11 cellular contexts compared by ENCODE assay signal in genomic region chr3:186511245-186511644, GRCh38. TPM values are rescaled to one million over a fixed set of nuclear protein-coding genes. Genes with fewer than 3 reads are reported as not detected.
DNase-seq lines count a peak whose midpoint lies in the region; ATAC-seq and TF ChIP-seq lines count a peak whose summit lies in the region.
"Had no signal": no experiment of that assay in that cellular context is flagged by ENCODE, and none has a peak within 500 bp of the region (broad histone marks: within the 10 kb centered on the region; RNA-seq: fewer than 3 reads in every experiment).

No MANE protein-coding gene starts in this region.

- POLR2A ChIA-PET in GM10248 (lab: Yijun Ruan, JAX) (interaction anchor here (1.0 to 1.4 kb wide), 2 partner anchors 8 to 23 kb away, joined by 4 to 6 read pairs; no protein-coding TSS in a partner anchor), T-cell (lab: Charles Lee) (no interaction called here)

- CTCF ChIA-PET in GM10248 (lab: Yijun Ruan, JAX): interaction anchor here (0.6 to 6.6 kb wide), 13 partner anchors 9 to 568 kb away, joined by 3 to 126 read pairs (median 4); partner anchors contain the start of gene CRYGS
- CTCF ChIA-PET in T-cell (lab: Charles Lee): interaction anchor here (1.0 kb wide), 2 partner anchors 29 kb away, joined by 3 to 5 read pairs; no protein-coding TSS in a partner anchor

- peak; percentile 60 for DNase-seq in GM10248 (ENCODE audit: extremely low spot score)
- DNase-seq in dermis blood vessel endothelial cell: no peak
- no peak for DNase-seq in T-cell
- no peak for DNase-seq in esophagus muscularis mucosa (ENCODE audit: extremely low spot score)
- DNase-seq in glutamatergic neuron: no peak
- DNase-seq: effector CD8-positive, alpha-beta T cell; NCI-H524 treated with DMSO at 0.1 percent for 48 hours; tibial artery had no signal

- H3K4me3 ChIP-seq in esophagus muscularis mucosa: no peak overlapping the region
- H3K4me3 ChIP-seq: tibial artery had no signal

- H3K36me3 ChIP-seq in esophagus muscularis mucosa: no peaks in the 10 kb centered on the region
- H3K36me3 ChIP-seq: tibial artery had no signal

- H3K27me3 ChIP-seq in esophagus muscularis mucosa: no peaks in the 10 kb centered on the region
- H3K27me3 ChIP-seq: tibial artery had no signal

- intact Hi-C loops in esophagus muscularis mucosa (cut with DNase I): no loop called here

- H3K27me3 Mint-ChIP-seq in T-cell (no peaks in the 10 kb centered on the region), glutamatergic neuron (ENCODE audit: unreplicated experiment) (peaks cover 2% of the 10 kb centered on the region)

- peaks cover 0 to 8% (median 6%) of the 10 kb centered on the region in 4 donors for H3K4me1 ChIP-seq in esophagus muscularis mucosa
- H3K4me1 ChIP-seq: tibial artery had no signal

- H3K9me3 Mint-ChIP-seq in T-cell: no peaks in the 10 kb centered on the region
- H3K9me3 Mint-ChIP-seq in glutamatergic neuron (ENCODE audit: unreplicated experiment): peaks cover 2% of the 10 kb centered on the region

- H3K27ac ChIP-seq in esophagus muscularis mucosa (replicated peaks in 1 of 4): no peak overlapping the region
- H3K27ac ChIP-seq: tibial artery had no signal

- H3K27ac Mint-ChIP-seq in T-cell (no peak overlapping the region), glutamatergic neuron (ENCODE audit: unreplicated experiment) (no peak overlapping the region)

- no peaks in the 10 kb centered on the region for H3K9me3 ChIP-seq in esophagus muscularis mucosa
- H3K9me3 ChIP-seq: tibial artery had no signal

- peak; percentile 78 for ATAC-seq in GM18861 (IDR thresholded peaks at IDR 0.05; ENCODE audit: unreplicated experiment)
- peak; percentile 78 for ATAC-seq in GM21737 (IDR thresholded peaks at IDR 0.05; ENCODE audit: unreplicated experiment)
- ATAC-seq in HG03342 (IDR thresholded peaks at IDR 0.05; ENCODE audit: unreplicated experiment): peak; percentile 68
- no peak for ATAC-seq in T-cell (replicated peaks in 1 of 4)

- H3K4me1 Mint-ChIP-seq in T-cell (peaks cover 20 to 29% (median 21%) of the 10 kb centered on the region in 3 donors), glutamatergic neuron (ENCODE audit: low read depth, unreplicated experiment) (peaks cover 5% of the 10 kb centered on the region)

- H3K36me3 Mint-ChIP-seq in T-cell (peaks cover 2% of the 10 kb centered on the region), glutamatergic neuron (ENCODE audit: unreplicated experiment) (no peaks in the 10 kb centered on the region)

- no peak for TF ChIP-seq EP300 in esophagus muscularis mucosa (IDR thresholded peaks at IDR 0.05)

- TF ChIP-seq POLR2A in esophagus muscularis mucosa (IDR thresholded peaks at IDR 0.05; ENCODE audit: low read depth): no peak

- no peak for TF ChIP-seq CTCF in GM10248 (IDR thresholded peaks at IDR 0.05; ENCODE audit: control extremely low read depth, extremely low read depth, low read depth, missing control alignments)
- no peak for TF ChIP-seq CTCF in esophagus muscularis mucosa (IDR thresholded peaks at IDR 0.05)
- TF ChIP-seq CTCF in glutamatergic neuron (IDR thresholded peaks at IDR 0.05; ENCODE audit: partially characterized antibody, unreplicated experiment): no peak

- WGBS in esophagus muscularis mucosa: 87% methylated on average over 4 of the region's 4 CpGs

- H3K4me3 Mint-ChIP-seq in T-cell (no peak overlapping the region), glutamatergic neuron (ENCODE audit: unreplicated experiment) (no peak overlapping the region)

RNA-seq across cellular contexts. Expression of gene CRYGS, which starts 32.9 kb away (rescaled TPM):
- total RNA-seq in dermis blood vessel endothelial cell: 0.70 and 2.4 TPM in 2 replicates
- 10 to 100 TPM in 1 of 5 donors, 1 to 10 TPM in 4; 5.5 to 10.4 (median 7.8) TPM for total RNA-seq in T-cell
- 1 to 10 TPM in 3 of 4 donors, under 1 TPM in 1; 0.32 to 2.1 (median 1.6) TPM for total RNA-seq in esophagus muscularis mucosa
- 3.7 TPM for total RNA-seq in glutamatergic neuron (ENCODE audit: unreplicated experiment)

RNA-seq across cellular contexts. Expression of gene TBCCD1, which starts 55.9 kb away (rescaled TPM):
- total RNA-seq in dermis blood vessel endothelial cell (19.3 and 28.2 TPM in 2 replicates), T-cell (10 to 100 TPM; 16.1 to 17.4 (median 16.5) TPM), esophagus muscularis mucosa (10 to 100 TPM in 3 of 4 donors, 1 to 10 TPM in 1; 9.9 to 13.2 (median 11.5) TPM), glutamatergic neuron (ENCODE audit: unreplicated experiment) (12.5 TPM)

RNA-seq across cellular contexts. Expression of gene DNAJB11, which starts 59.3 kb away (rescaled TPM):
- 60.4 and 91.1 TPM in 2 replicates for total RNA-seq in dermis blood vessel endothelial cell
- 10 to 100 TPM; 28.7 to 65.4 (median 31.7) TPM for total RNA-seq in T-cell
- 10 to 100 TPM; 22.9 to 42.1 (median 25.0) TPM for total RNA-seq in esophagus muscularis mucosa
- 57.6 TPM for total RNA-seq in glutamatergic neuron (ENCODE audit: unreplicated experiment)

Comparison
In these comparisons a context has a peak if more than half of its experiments do, and no peak if none do; other contexts are left out.
1. ATAC-seq: peak in GM18861 (single experiment), GM21737 (single experiment) and HG03342 (single experiment); none in T-cell (0 of 4).